ENCODE assay signal across 10 cellular contexts in genomic region chr2:1731512-1731962, GRCh38. TPM values are rescaled to one million over a fixed set of nuclear protein-coding genes. Genes with fewer than 3 reads are reported as not detected.
DNase-seq lines count a peak whose midpoint lies in the region; ATAC-seq and TF ChIP-seq lines count a peak whose summit lies in the region.
"Had no signal": no experiment of that assay in that cellular context is flagged by ENCODE, and none has a peak within 500 bp of the region (broad histone marks: within the 10 kb centered on the region; RNA-seq: fewer than 3 reads in every experiment).

No MANE protein-coding gene starts in this region.

- no peaks in the 10 kb centered on the region for H3K27me3 ChIP-seq in heart left ventricle
- H3K27me3 ChIP-seq in sigmoid colon, result no peaks in the 10 kb centered on the region
- H3K27me3 ChIP-seq: adrenal gland had no signal

- ATAC-seq in heart left ventricle, result peak; percentile 11 to 70 (median 48)
- ATAC-seq in GM21576 (IDR thresholded peaks at IDR 0.05; ENCODE audit: unreplicated experiment), result no peak
- no peak for ATAC-seq in HG02973 (IDR thresholded peaks at IDR 0.05; ENCODE audit: unreplicated experiment)
- ATAC-seq in HG03565 (IDR thresholded peaks at IDR 0.05; ENCODE audit: unreplicated experiment), result no peak

- H3K36me3 ChIP-seq in heart left ventricle, result no peaks in the 10 kb centered on the region
- H3K36me3 ChIP-seq in sigmoid colon, result no peaks in the 10 kb centered on the region
- H3K36me3 ChIP-seq: adrenal gland had no signal

- peak overlapping the region in 11 of 12 donors; percentile 48 to 88 (median 72) for H3K27ac ChIP-seq in heart left ventricle
- H3K27ac ChIP-seq in sigmoid colon, result peak overlapping the region; percentile 80 to 100 (median 92)

- H3K4me1 ChIP-seq in heart left ventricle, result peaks cover 6 to 68% (median 46%) of the 10 kb centered on the region in 12 donors
- peaks cover 0 to 73% (median 69%) of the 10 kb centered on the region in 4 donors for H3K4me1 ChIP-seq in sigmoid colon

- H3K9me3 ChIP-seq in heart left ventricle (peaks cover 0 to 14% (median 0%) of the 10 kb centered on the region in 12 donors), sigmoid colon (no peaks in the 10 kb centered on the region)
- H3K9me3 ChIP-seq: adrenal gland had no signal

- intact Hi-C loops in heart left ventricle (cut with DNase I), result no loop called here
- intact Hi-C loops in sigmoid colon (cut with DNase I), result no loop called here

- TF ChIP-seq EP300 in sigmoid colon (IDR thresholded peaks at IDR 0.05), result no peak

- H3K4me3 ChIP-seq in WI38 (ENCODE audit: low read depth, low read length), result peak overlapping the region; percentile 34
- peak overlapping the region in 2 of 12 donors; percentile 4 to 10 for H3K4me3 ChIP-seq in heart left ventricle
- H3K4me3 ChIP-seq in sigmoid colon, result no peak overlapping the region
- H3K4me3 ChIP-seq: adrenal gland had no signal

- no peak for TF ChIP-seq POLR2A in heart left ventricle (IDR thresholded peaks at IDR 0.05)
- TF ChIP-seq POLR2A in sigmoid colon (IDR thresholded peaks at IDR 0.05), result no peak

- DNase-seq in EL (peak; percentile 87), heart left ventricle (peak in 2 of 5 donors; percentile 15 to 55), sigmoid colon (peak; percentile 66), COLO829 (ENCODE audit: low spot score) (no peak)
- DNase-seq: NCI-H1930 had no signal

- TF ChIP-seq CTCF in WI38 (IDR thresholded peaks at IDR 0.05; ENCODE audit: low read depth, low read length), result no peak
- TF ChIP-seq CTCF in heart left ventricle (IDR thresholded peaks at IDR 0.05), result no peak
- no peak for TF ChIP-seq CTCF in sigmoid colon (IDR thresholded peaks at IDR 0.05)

- WGBS in heart left ventricle, 4 donors, result 46 to 57% (median 51%) methylated on average over 6 of the region's 6 CpGs
- 65 to 71% methylated on average over 6 of the region's 6 CpGs for WGBS in sigmoid colon, 2 donors

RNA-seq across cellular contexts. Expression of gene PXDN, which starts 12.8 kb away (rescaled TPM):
- total RNA-seq in heart left ventricle (10 to 100 TPM; 13.9 to 83.7 (median 28.3) TPM), sigmoid colon (100 to 1,000 TPM in 1 of 4 donors, 10 to 100 TPM in 3; 34.4 to 126 (median 48.3) TPM)
- polyA plus RNA-seq in heart left ventricle (10 to 100 TPM in 1 of 2 donors, 1 to 10 TPM in 1; 5.9 to 28.2 TPM), sigmoid colon (10 to 100 TPM in 1 of 3 donors, 1 to 10 TPM in 2; 1.2 to 13.6 (median 1.8) TPM)

Comparison
In these comparisons a context has a peak if more than half of its experiments do, and no peak if none do; other contexts are left out.
1. ATAC-seq: peak in heart left ventricle (4 of 4); none in GM21576 (single experiment), HG02973 (single experiment) and HG03565 (single experiment).